19 cellular contexts compared by ENCODE assay signal in the genomic region with DNA sequence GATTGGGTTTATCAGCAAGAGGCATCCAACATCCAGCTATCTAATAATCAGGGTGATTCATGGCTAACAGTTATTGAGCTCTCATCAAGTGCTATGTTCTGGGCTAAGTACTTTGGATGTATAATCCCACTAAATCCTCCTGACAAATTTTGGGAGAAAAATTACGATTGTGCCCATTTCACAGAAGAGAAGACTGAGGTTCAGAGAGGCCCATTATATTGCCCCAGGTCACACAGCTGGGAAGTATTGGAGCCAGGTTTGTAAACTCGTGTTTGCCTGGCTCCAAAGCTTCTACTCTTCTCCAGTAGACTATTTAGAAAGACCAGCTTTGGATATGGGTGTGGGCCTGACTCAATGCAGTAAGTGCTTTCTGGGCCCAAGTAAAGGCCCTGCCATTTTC. TPM values are rescaled to one million over a fixed set of nuclear protein-coding genes. Genes with fewer than 3 reads are reported as not detected.
"Had no signal": no experiment of that assay in that cellular context is flagged by ENCODE, and none has a peak within 500 bp of the region (broad histone marks: within the 10 kb centered on the region; RNA-seq: fewer than 3 reads in every experiment).

No MANE protein-coding gene starts in this region.

- H3K4me3 Mint-ChIP-seq: IgD-negative memory B cell, T-cell had no signal

- FAIRE-seq: RCC 7860 had no signal

- DNase-seq: NCI-H1092, NCI-H1417 treated with DMSO at 0.1 percent for 48 hours, NCI-H146, NCI-H1694 treated with DMSO at 0.1 percent for 48 hours, NCI-H1930, NCI-H2081, NCI-H2107, NCI-H524, NCI-H748 treated with DMSO at 0.1 percent for 48 hours, Right ventricle myocardium superior had no signal

- H3K9me3 ChIP-seq: SK-N-SH had no signal

- H3K9ac ChIP-seq: SK-N-SH had no signal

- H3K27ac Mint-ChIP-seq: IgD-negative memory B cell, T-cell had no signal

- H3K27me3 Mint-ChIP-seq: T-cell had no signal

- H3K4me2 ChIP-seq: SK-N-SH had no signal

RNA-seq across cellular contexts. Expression of a gene that starts 44.6 kb away (rescaled TPM):
- total RNA-seq: LHCN-M2, MCF 10A, NCI-H460, SK-MEL-5 had no signal

RNA-seq across cellular contexts. Expression of a gene that starts 55.8 kb away (rescaled TPM):
- total RNA-seq: HT1080, LHCN-M2, MCF 10A, NCI-H460, Right ventricle myocardium superior, SK-MEL-5 had no signal
- polyA plus RNA-seq: IgD-negative memory B cell, SK-N-SH had no signal
